Comparison of ENCODE assay signal across 16 cellular contexts in genomic region chr19:18663940-18664530, GRCh38. TPM values are rescaled to one million over a fixed set of nuclear protein-coding genes. Genes with fewer than 3 reads are reported as not detected.
DNase-seq lines count a peak whose midpoint lies in the region; ATAC-seq and TF ChIP-seq lines count a peak whose summit lies in the region.
"Had no signal": no experiment of that assay in that cellular context is flagged by ENCODE, and none has a peak within 500 bp of the region (broad histone marks: within the 10 kb centered on the region; RNA-seq: fewer than 3 reads in every experiment).

No MANE protein-coding gene starts in this region.

- H3K4me1 ChIP-seq in esophagus muscularis mucosa (peaks cover 32 to 80% (median 75%) of the 10 kb centered on the region in 4 donors), stomach (peaks cover 0 to 60% (median 30%) of the 10 kb centered on the region in 4 donors), right lobe of liver (no peaks in the 10 kb centered on the region)

- H3K27ac ChIP-seq in esophagus muscularis mucosa (replicated peaks in 1 of 4), result peak overlapping the region; percentile 67 to 86 (median 72)
- peak overlapping the region in 3 of 5 donors; percentile 29 to 82 (median 37) for H3K27ac ChIP-seq in stomach
- no peak overlapping the region for H3K27ac ChIP-seq in right lobe of liver
- H3K27ac ChIP-seq: uterus had no signal

- peaks cover 17 to 42% (median 33%) of the 10 kb centered on the region in 4 donors for H3K36me3 ChIP-seq in esophagus muscularis mucosa
- peaks cover 18 to 51% (median 49%) of the 10 kb centered on the region in 4 donors for H3K36me3 ChIP-seq in stomach
- peaks cover 0 to 15% (median 3%) of the 10 kb centered on the region in 4 donors for H3K36me3 ChIP-seq in right lobe of liver
- H3K36me3 ChIP-seq: uterus had no signal

- H3K36me3 Mint-ChIP-seq in activated T-cell treated with anti-CD3 and anti-CD28 coated beads, Interleukin-2, amount 50 U/mL, for 24 hours (ENCODE audit: low read depth), result peaks cover 21% of the 10 kb centered on the region
- H3K36me3 Mint-ChIP-seq in mesothelial cell of epicardium, result peaks cover 4% of the 10 kb centered on the region

- peak overlapping the region; percentile 78 for H3K27ac Mint-ChIP-seq in activated T-cell treated with anti-CD3 and anti-CD28 coated beads, Interleukin-2, amount 50 U/mL, for 24 hours
- H3K27ac Mint-ChIP-seq in mesothelial cell of epicardium, result no peak overlapping the region
- H3K27ac Mint-ChIP-seq: stimulated activated memory B cell treated with anti-CD40 and anti-IgM and Interleukin-4, amounts not matched to agents 10 μg/mL and 1 μg/mL and 100 μg/mL, for 72 hours had no signal

- no peak overlapping the region for H3K4me3 Mint-ChIP-seq in activated T-cell treated with anti-CD3 and anti-CD28 coated beads, Interleukin-2, amount 50 U/mL, for 24 hours
- no peak overlapping the region for H3K4me3 Mint-ChIP-seq in mesothelial cell of epicardium
- H3K4me3 Mint-ChIP-seq: stimulated activated memory B cell treated with anti-CD40 and anti-IgM and Interleukin-4, amounts not matched to agents 10 μg/mL and 1 μg/mL and 100 μg/mL, for 72 hours had no signal

- TF ChIP-seq EP300 in esophagus muscularis mucosa (IDR thresholded peaks at IDR 0.05), result no peak
- no peak for TF ChIP-seq EP300 in stomach (IDR thresholded peaks at IDR 0.05)

- H3K27me3 ChIP-seq in esophagus muscularis mucosa, result no peaks in the 10 kb centered on the region
- H3K27me3 ChIP-seq in stomach, result no peaks in the 10 kb centered on the region
- H3K27me3 ChIP-seq in right lobe of liver, result no peaks in the 10 kb centered on the region
- H3K27me3 ChIP-seq: uterus had no signal

- WGBS in esophagus muscularis mucosa, result 63% methylated on average over 11 of the region's 14 CpGs
- 63 to 87% (median 79%) methylated on average over 11 to 14 of the region's 14 CpGs for WGBS in stomach, 5 donors
- WGBS in right lobe of liver (ENCODE audit: insufficient coverage, low coverage, low lambda C conversion rate, missing lambda C conversion rate), result 55% methylated on average over 6 of the region's 14 CpGs

- H3K9me3 Mint-ChIP-seq in activated T-cell treated with anti-CD3 and anti-CD28 coated beads, Interleukin-2, amount 50 U/mL, for 24 hours, result no peaks in the 10 kb centered on the region
- H3K9me3 Mint-ChIP-seq in mesothelial cell of epicardium, result no peaks in the 10 kb centered on the region
- H3K9me3 Mint-ChIP-seq: stimulated activated memory B cell treated with anti-CD40 and anti-IgM and Interleukin-4, amounts not matched to agents 10 μg/mL and 1 μg/mL and 100 μg/mL, for 72 hours had no signal

- H3K4me1 Mint-ChIP-seq in activated T-cell treated with anti-CD3 and anti-CD28 coated beads, Interleukin-2, amount 50 U/mL, for 24 hours (ENCODE audit: low read depth), result peaks cover 13% of the 10 kb centered on the region
- peaks cover 7% of the 10 kb centered on the region for H3K4me1 Mint-ChIP-seq in mesothelial cell of epicardium

- TF ChIP-seq CTCF in esophagus muscularis mucosa (IDR thresholded peaks at IDR 0.05), result no peak
- TF ChIP-seq CTCF in stomach (IDR thresholded peaks at IDR 0.05), result no peak
- no peak for TF ChIP-seq CTCF in right lobe of liver (IDR thresholded peaks at IDR 0.05)
- no peak for TF ChIP-seq CTCF in mesothelial cell of epicardium (IDR thresholded peaks at IDR 0.05; ENCODE audit: unreplicated experiment)

- TF ChIP-seq POLR2A in esophagus muscularis mucosa (IDR thresholded peaks at IDR 0.05; ENCODE audit: low read depth) (no peak), stomach (IDR thresholded peaks at IDR 0.05) (no peak), right lobe of liver (IDR thresholded peaks at IDR 0.05) (no peak)

- no peaks in the 10 kb centered on the region for H3K9me3 ChIP-seq in esophagus muscularis mucosa
- no peaks in the 10 kb centered on the region for H3K9me3 ChIP-seq in stomach
- H3K9me3 ChIP-seq in right lobe of liver, result no peaks in the 10 kb centered on the region
- H3K9me3 ChIP-seq: uterus had no signal

- intact Hi-C loops in esophagus muscularis mucosa (cut with DNase I), result no loop called here
- intact Hi-C loops in stomach (cut with DNase I; ENCODE audit: low total_unique reads), result no loop called here
- intact Hi-C loops in right lobe of liver (cut with DNase I), result no loop called here

- no peak for DNase-seq in activated T-cell treated with anti-CD3 and anti-CD28 coated beads, Interleukin-2, amount 50 U/mL, for 24 hours
- no peak for DNase-seq in activated T-cell treated with anti-CD3 and anti-CD28 coated beads, Interleukin-2, amount 50 U/mL, for 48 hours
- DNase-seq in NCI-H82 treated with DMSO at 0.1 percent for 48 hours (lab: John Stamatoyannopoulos, UW; ENCODE audit: unreplicated experiment) (peak; percentile 13), esophagus muscularis mucosa (ENCODE audit: extremely low spot score) (no peak), stomach (no peak), right lobe of liver (no peak), NCI-H1436 (lab: John Stamatoyannopoulos, UW) (no peak), mesothelial cell of epicardium (ENCODE audit: low spot score in 2 of 2, unreplicated experiment in 2 of 2) (no peak)
- DNase-seq: ACHN, anterior cingulate cortex, left ventricle myocardium superior, NCI-H2081, posterior cingulate gyrus, SIG-M5, uterus had no signal

- H3K4me3 ChIP-seq in esophagus muscularis mucosa (no peak overlapping the region), stomach (no peak overlapping the region), right lobe of liver (no peak overlapping the region)
- H3K4me3 ChIP-seq: uterus had no signal

- no peak for ATAC-seq in right lobe of liver
- ATAC-seq: left ventricle myocardium superior; stimulated activated memory B cell treated with anti-CD40 and anti-IgM and Interleukin-4, amounts not matched to agents 10 μg/mL and 1 μg/mL and 100 μg/mL, for 72 hours had no signal

- no peaks in the 10 kb centered on the region for H3K27me3 Mint-ChIP-seq in activated T-cell treated with anti-CD3 and anti-CD28 coated beads, Interleukin-2, amount 50 U/mL, for 24 hours
- H3K27me3 Mint-ChIP-seq in mesothelial cell of epicardium (ENCODE audit: low read depth), result no peaks in the 10 kb centered on the region
- H3K27me3 Mint-ChIP-seq: stimulated activated memory B cell treated with anti-CD40 and anti-IgM and Interleukin-4, amounts not matched to agents 10 μg/mL and 1 μg/mL and 100 μg/mL, for 72 hours had no signal

RNA-seq across cellular contexts. Expression of gene CRTC1, which starts 19.4 kb away (rescaled TPM):
- total RNA-seq in esophagus muscularis mucosa, result 10 to 100 TPM in 1 of 4 donors, 1 to 10 TPM in 3; 5.3 to 10.1 (median 6.6) TPM
- 10 to 100 TPM in 1 of 5 donors, 1 to 10 TPM in 3, not detected in 1; 4.2 to 28.0 (median 4.7) TPM for total RNA-seq in stomach
- polyA plus RNA-seq in stomach, result 1 to 10 TPM; 4.6 to 8.4 (median 4.6) TPM
- 1 to 10 TPM; 1.7 to 7.2 (median 4.9) TPM for total RNA-seq in right lobe of liver
- 29.5 to 31.9 TPM (median 29.5 TPM) in 3 replicates for total RNA-seq in mesothelial cell of epicardium

RNA-seq across cellular contexts. Expression of gene KLHL26, which starts 27.2 kb away (rescaled TPM):
- 10 to 100 TPM in 2 of 4 donors, 1 to 10 TPM in 2; 9.1 to 19.0 (median 13.5) TPM for total RNA-seq in esophagus muscularis mucosa
- total RNA-seq in stomach, result 10 to 100 TPM in 2 of 5 donors, 1 to 10 TPM in 3; 1.2 to 45.1 (median 7.0) TPM
- polyA plus RNA-seq in stomach, result 1 to 10 TPM; 3.2 to 4.4 (median 3.7) TPM
- total RNA-seq in right lobe of liver, result 1 to 10 TPM; 3.8 to 5.0 (median 4.7) TPM
- 12.0 to 13.2 TPM (median 12.6 TPM) in 3 replicates for total RNA-seq in mesothelial cell of epicardium

RNA-seq across cellular contexts. Expression of gene TMEM59L, which starts 51.4 kb away (rescaled TPM):
- 1 to 10 TPM; 2.4 to 3.6 (median 2.8) TPM for total RNA-seq in esophagus muscularis mucosa
- 1 to 10 TPM in 2 of 5 donors, not detected in 3; 1.8 to 4.7 TPM for total RNA-seq in stomach
- 1 to 10 TPM in 1 of 3 donors, under 1 TPM in 1, not detected in 1; 0.25 to 3.7 TPM for polyA plus RNA-seq in stomach
- total RNA-seq in right lobe of liver, result under 1 TPM in 2 of 6 experiments, not detected in 4; 0.31 to 0.43 TPM
- total RNA-seq in mesothelial cell of epicardium, result 4.9 to 6.4 TPM (median 4.9 TPM) in 3 replicates

RNA-seq across cellular contexts. Expression of gene CRLF1, which starts 57.4 kb away (rescaled TPM):
- 100 to 1,000 TPM in 1 of 4 donors, 10 to 100 TPM in 3; 41.5 to 153 (median 59.6) TPM for total RNA-seq in esophagus muscularis mucosa
- total RNA-seq in stomach, result 10 to 100 TPM in 1 of 5 donors, 1 to 10 TPM in 3, not detected in 1; 2.6 to 12.6 (median 5.6) TPM
- 10 to 100 TPM; 12.3 to 15.9 (median 14.2) TPM for polyA plus RNA-seq in stomach
- total RNA-seq in right lobe of liver, result 1 to 10 TPM in 2 of 6 experiments, under 1 TPM in 1, not detected in 3; 0.27 to 2.9 (median 1.2) TPM
- total RNA-seq in mesothelial cell of epicardium, result 0.89 to 2.0 TPM (median 1.0 TPM) in 3 replicates

Comparison
In these comparisons a context has a peak if more than half of its experiments do, and no peak if none do; other contexts are left out.
1. H3K27ac ChIP-seq: peak in esophagus muscularis mucosa (4 of 4) and stomach (3 of 5); none in right lobe of liver (0 of 3).